In the genomic region with DNA sequence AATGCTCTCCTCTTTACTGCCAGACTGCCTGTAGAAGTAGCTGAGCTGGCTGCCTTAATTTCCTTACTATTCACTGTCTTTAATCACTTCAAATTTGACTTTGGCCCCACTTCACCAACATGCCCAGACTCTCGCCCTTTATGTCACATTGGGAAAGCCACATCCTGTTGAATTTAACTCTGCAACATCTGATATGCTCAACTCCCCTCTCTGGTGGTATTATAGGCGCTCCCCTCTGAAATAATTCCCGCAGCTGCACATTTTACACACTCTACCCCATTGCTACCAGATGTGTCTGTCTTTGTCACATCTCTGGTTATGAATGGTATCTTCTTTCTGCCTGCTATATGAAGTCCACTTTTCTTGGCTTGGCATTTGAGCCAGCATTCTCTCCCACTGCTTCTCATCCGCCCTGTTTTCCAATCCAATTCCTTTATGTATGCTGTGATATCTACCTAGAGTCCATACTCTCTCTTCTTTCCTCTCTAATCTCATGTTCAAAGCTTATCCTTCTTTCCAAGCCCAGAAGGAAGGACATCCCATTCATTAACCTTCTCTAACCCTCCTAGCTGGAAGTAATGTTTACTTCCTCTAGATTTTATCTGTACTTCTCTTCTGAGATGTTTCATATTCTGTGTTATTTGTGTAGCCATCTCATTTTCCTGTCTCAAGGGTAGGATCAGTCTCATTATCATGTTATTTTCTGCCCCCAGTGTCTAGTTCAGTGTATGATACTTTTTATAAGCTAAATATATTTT, we compare ENCODE assay signal across 16 cellular contexts.
A peak's percentile ranks its signal among the peaks of the same experiment; 100 is the strongest.
DNase-seq lines count a peak whose midpoint lies in the region; TF ChIP-seq lines count a peak whose summit lies in the region.
"Had no signal": no experiment of that assay in that cellular context is flagged by ENCODE, and none has a peak within 500 bp of the region (broad histone marks: within the 10 kb centered on the region; RNA-seq: fewer than 3 reads in every experiment).

No MANE protein-coding gene starts in this region.

- H3K4me3 Mint-ChIP-seq in activated naive CD8-positive, alpha-beta T cell, result peak overlapping the region; percentile 1
- no peak overlapping the region for H3K4me3 Mint-ChIP-seq in activated naive CD8-positive, alpha-beta T cell treated with anti-CD3 and anti-CD28 coated beads for 36 hours
- no peak overlapping the region for H3K4me3 Mint-ChIP-seq in chondrocyte (ENCODE audit: unreplicated experiment)
- H3K4me3 Mint-ChIP-seq in stimulated activated naive CD8-positive, alpha-beta T cell treated with anti-CD3 and anti-CD28 coated beads, Interleukin-15, Interleukin-2, amounts not matched to agents 100 ng/mL and 50 ng/mL, for 24 hours, result no peak overlapping the region
- H3K4me3 Mint-ChIP-seq: activated B cell treated with CpG ODN at 0.5 μM for 24 hours had no signal

- H3K9me3 Mint-ChIP-seq in activated naive CD8-positive, alpha-beta T cell (ENCODE audit: low read depth), result no peaks in the 10 kb centered on the region
- no peaks in the 10 kb centered on the region for H3K9me3 Mint-ChIP-seq in activated naive CD8-positive, alpha-beta T cell treated with anti-CD3 and anti-CD28 coated beads for 36 hours
- H3K9me3 Mint-ChIP-seq in chondrocyte (ENCODE audit: low read depth), result no peaks in the 10 kb centered on the region
- H3K9me3 Mint-ChIP-seq in stimulated activated naive CD8-positive, alpha-beta T cell treated with anti-CD3 and anti-CD28 coated beads, Interleukin-15, Interleukin-2, amounts not matched to agents 100 ng/mL and 50 ng/mL, for 24 hours, result no peaks in the 10 kb centered on the region
- H3K9me3 Mint-ChIP-seq: activated B cell treated with CpG ODN at 0.5 μM for 24 hours had no signal

- no peak for DNase-seq in activated naive CD8-positive, alpha-beta T cell treated with anti-CD3 and anti-CD28 coated beads for 36 hours
- DNase-seq in SK-MEL-5 (ENCODE audit: low read depth, low spot score) (peak; percentile 51), chondrocyte (ENCODE audit: low spot score) (no peak), WERI-Rb-1 (no peak), GM19240 (ENCODE audit: insufficient read length, low spot score) (no peak), anterior cingulate cortex (lab: John Stamatoyannopoulos, UW) (no peak)
- DNase-seq: activated B cell treated with CpG ODN at 0.5 μM for 24 hours; activated naive CD4-positive, alpha-beta T cell; COR-L47; effector memory CD4-positive, alpha-beta T cell; NCI-H1694; NCI-H510A; stimulated activated CD4-positive, alpha-beta T cell treated with anti-CD3 and anti-CD28 coated beads, Interleukin-12 subunit alpha, Interleukin-12 subunit beta, amount 100 ng/mL, for 4 hours; uterus had no signal

- in situ Hi-C loops in SK-MEL-5 (cut with HindIII; ENCODE audit: low pct_unique_long_range_greater_than_20kb, low sequenced_read_pairs), result no loop called here

- H3K27ac Mint-ChIP-seq in activated naive CD8-positive, alpha-beta T cell, result no peak overlapping the region
- H3K27ac Mint-ChIP-seq in activated naive CD8-positive, alpha-beta T cell treated with anti-CD3 and anti-CD28 coated beads for 36 hours, result no peak overlapping the region
- H3K27ac Mint-ChIP-seq in chondrocyte (ENCODE audit: unreplicated experiment), result peak overlapping the region; percentile 19
- H3K27ac Mint-ChIP-seq in stimulated activated naive CD8-positive, alpha-beta T cell treated with anti-CD3 and anti-CD28 coated beads, Interleukin-15, Interleukin-2, amounts not matched to agents 100 ng/mL and 50 ng/mL, for 24 hours, result peak overlapping the region; percentile 7
- H3K27ac Mint-ChIP-seq: activated B cell treated with CpG ODN at 0.5 μM for 24 hours had no signal

- no peaks in the 10 kb centered on the region for H3K9me3 ChIP-seq in WERI-Rb-1 (ENCODE audit: severe bottlenecking)
- H3K9me3 ChIP-seq: uterus had no signal

- H3K36me3 ChIP-seq in WERI-Rb-1, result no peaks in the 10 kb centered on the region
- H3K36me3 ChIP-seq: uterus had no signal

- H3K4me3 ChIP-seq in WERI-Rb-1 (ENCODE audit: low read depth, low read length), result no peak overlapping the region
- H3K4me3 ChIP-seq: uterus had no signal

- no peaks in the 10 kb centered on the region for H3K27me3 Mint-ChIP-seq in activated naive CD8-positive, alpha-beta T cell
- no peaks in the 10 kb centered on the region for H3K27me3 Mint-ChIP-seq in activated naive CD8-positive, alpha-beta T cell treated with anti-CD3 and anti-CD28 coated beads for 36 hours
- no peaks in the 10 kb centered on the region for H3K27me3 Mint-ChIP-seq in chondrocyte (ENCODE audit: low read depth)
- H3K27me3 Mint-ChIP-seq in stimulated activated naive CD8-positive, alpha-beta T cell treated with anti-CD3 and anti-CD28 coated beads, Interleukin-15, Interleukin-2, amounts not matched to agents 100 ng/mL and 50 ng/mL, for 24 hours, result no peaks in the 10 kb centered on the region
- H3K27me3 Mint-ChIP-seq: activated B cell treated with CpG ODN at 0.5 μM for 24 hours had no signal

- no peaks in the 10 kb centered on the region for H3K36me3 Mint-ChIP-seq in activated naive CD8-positive, alpha-beta T cell
- H3K36me3 Mint-ChIP-seq in activated naive CD8-positive, alpha-beta T cell treated with anti-CD3 and anti-CD28 coated beads for 36 hours, result no peaks in the 10 kb centered on the region
- peaks cover 2% of the 10 kb centered on the region for H3K36me3 Mint-ChIP-seq in chondrocyte (ENCODE audit: low read depth)
- H3K36me3 Mint-ChIP-seq in stimulated activated naive CD8-positive, alpha-beta T cell treated with anti-CD3 and anti-CD28 coated beads, Interleukin-15, Interleukin-2, amounts not matched to agents 100 ng/mL and 50 ng/mL, for 24 hours (ENCODE audit: low read depth), result no peaks in the 10 kb centered on the region

- H3K4me1 Mint-ChIP-seq in activated naive CD8-positive, alpha-beta T cell (ENCODE audit: low read depth), result peaks cover 26% of the 10 kb centered on the region
- H3K4me1 Mint-ChIP-seq in activated naive CD8-positive, alpha-beta T cell treated with anti-CD3 and anti-CD28 coated beads for 36 hours, result peaks cover 26% of the 10 kb centered on the region
- H3K4me1 Mint-ChIP-seq in chondrocyte (ENCODE audit: low read depth), result peaks cover 80% of the 10 kb centered on the region
- peaks cover 28% of the 10 kb centered on the region for H3K4me1 Mint-ChIP-seq in stimulated activated naive CD8-positive, alpha-beta T cell treated with anti-CD3 and anti-CD28 coated beads, Interleukin-15, Interleukin-2, amounts not matched to agents 100 ng/mL and 50 ng/mL, for 24 hours (ENCODE audit: low read depth)

- no peak overlapping the region for H3K27ac ChIP-seq in WERI-Rb-1
- H3K27ac ChIP-seq: uterus had no signal

- H3K27me3 ChIP-seq in WERI-Rb-1 (ENCODE audit: insufficient read depth, low read depth, severe bottlenecking), result peaks cover 82% of the 10 kb centered on the region
- H3K27me3 ChIP-seq: uterus had no signal

- TF ChIP-seq CTCF in chondrocyte (IDR thresholded peaks at IDR 0.05), result no peak
- TF ChIP-seq CTCF in WERI-Rb-1 (IDR thresholded peaks at IDR 0.05; ENCODE audit: low read depth, low read length), result no peak

Comparison
In these comparisons a context has a peak if more than half of its experiments do, and no peak if none do; other contexts are left out.
1. H3K27ac Mint-ChIP-seq: peak in chondrocyte (single experiment) and stimulated activated naive CD8-positive, alpha-beta T cell treated with anti-CD3 and anti-CD28 coated beads, Interleukin-15, Interleukin-2, amounts not matched to agents 100 ng/mL and 50 ng/mL, for 24 hours (single experiment); none in activated naive CD8-positive, alpha-beta T cell (single experiment) and activated naive CD8-positive, alpha-beta T cell treated with anti-CD3 and anti-CD28 coated beads for 36 hours (single experiment).